Comparison of ENCODE assay signal across 8 cellular contexts in the genomic region with DNA sequence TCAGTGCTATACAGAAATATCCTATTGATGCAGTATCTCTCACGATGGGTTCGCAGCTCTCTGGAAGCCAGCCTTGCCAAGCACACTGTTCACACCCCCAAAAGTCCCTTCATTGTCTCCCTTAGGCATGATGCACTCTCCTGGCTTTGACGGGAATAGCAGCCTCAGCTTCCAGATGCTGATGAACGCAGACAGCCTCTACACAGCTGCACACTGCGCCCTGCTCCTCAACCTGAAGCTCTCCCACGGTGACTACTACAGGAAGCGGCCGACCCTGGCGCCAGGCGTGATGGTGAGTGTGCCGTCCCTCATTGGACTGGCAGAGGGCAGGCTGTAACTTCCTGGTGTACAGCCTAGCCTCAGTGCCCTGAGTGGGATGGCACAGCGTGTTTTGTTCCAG.
DNase-seq lines count a peak whose midpoint lies in the region; ATAC-seq and TF ChIP-seq lines count a peak whose summit lies in the region.

No MANE protein-coding gene starts in this region.

- TF ChIP-seq CTCF in NB4 (IDR thresholded peaks at IDR 0.05; ENCODE audit: low read depth, low read length) (peak; percentile 10), dorsolateral prefrontal cortex (IDR thresholded peaks at IDR 0.05 in 54 of 56, conservative IDR thresholded peaks at IDR 0.05 in 2 of 56; ENCODE audit: low read depth in 1 of 56, partially characterized antibody in 56 of 56) (peak in 54 of 56 donors; percentile 31 to 79 (median 62))

- H3K27me3 ChIP-seq in dorsolateral prefrontal cortex, result no peaks in the 10 kb centered on the region

- H3K27ac Mint-ChIP-seq in activated naive CD4-positive, alpha-beta T cell treated with anti-CD3 and anti-CD28 coated beads, Interleukin-2, amount 50 U/mL, for 72 hours, result no peak overlapping the region

- H3K9me3 Mint-ChIP-seq in activated naive CD4-positive, alpha-beta T cell treated with anti-CD3 and anti-CD28 coated beads, Interleukin-2, amount 50 U/mL, for 72 hours, result no peaks in the 10 kb centered on the region

- H3K4me3 ChIP-seq in NB4 (ENCODE audit: low read depth, low read length), result no peak overlapping the region
- H3K4me3 ChIP-seq in dorsolateral prefrontal cortex, result no peak overlapping the region

- no peak for ATAC-seq in GM18505 (IDR thresholded peaks at IDR 0.05; ENCODE audit: unreplicated experiment)
- ATAC-seq in activated naive CD4-positive, alpha-beta T cell treated with anti-CD3 and anti-CD28 coated beads, Interleukin-2, amount 50 U/mL, for 72 hours, result no peak
- ATAC-seq in GM21576 (IDR thresholded peaks at IDR 0.05; ENCODE audit: unreplicated experiment), result no peak

- intact Hi-C loops in dorsolateral prefrontal cortex (cut with DNase I), result loop anchor here (1.0 to 2.0 kb wide), 2 partner anchors 72 to 162 kb away; no protein-coding TSS in a partner anchor

- peak overlapping the region in 47 of 59 donors; percentile 2 to 77 (median 54) for H3K27ac ChIP-seq in dorsolateral prefrontal cortex

- TF ChIP-seq POLR2A in NB4 (IDR thresholded peaks at IDR 0.05; ENCODE audit: extremely low read depth, insufficient read length) (no peak), GM18505 (IDR thresholded peaks at IDR 0.05; ENCODE audit: borderline replicate concordance, extremely low read depth, insufficient read depth, insufficient read length) (no peak)

- DNase-seq in AG20443 (ENCODE audit: low spot score) (peak; percentile 69), NB4 (ENCODE audit: low read depth) (peak; percentile 16), dorsolateral prefrontal cortex (peak in 9 of 10 donors; percentile 45 to 78 (median 71)), medulla oblongata (ENCODE audit: extremely low spot score) (peak; percentile 79), NCI-H187 treated with DMSO at 0.1 percent for 48 hours (lab: John Stamatoyannopoulos, UW) (no peak)
- DNase-seq in activated naive CD4-positive, alpha-beta T cell treated with anti-CD3 and anti-CD28 coated beads, Interleukin-2, amount 50 U/mL, for 72 hours (ENCODE audit: low spot score in 2 of 2), result no peak

- H3K36me3 Mint-ChIP-seq in activated naive CD4-positive, alpha-beta T cell treated with anti-CD3 and anti-CD28 coated beads, Interleukin-2, amount 50 U/mL, for 72 hours, result no peaks in the 10 kb centered on the region

Comparison
In these comparisons a context has a peak if more than half of its experiments do, and no peak if none do; other contexts are left out.
1. DNase-seq: peak in AG20443 (single experiment), NB4 (single experiment), dorsolateral prefrontal cortex (9 of 10) and medulla oblongata (single experiment); none in activated naive CD4-positive, alpha-beta T cell treated with anti-CD3 and anti-CD28 coated beads, Interleukin-2, amount 50 U/mL, for 72 hours (0 of 2) and NCI-H187 treated with DMSO at 0.1 percent for 48 hours (single experiment).